18 cellular contexts compared by ENCODE assay signal in the genomic region with DNA sequence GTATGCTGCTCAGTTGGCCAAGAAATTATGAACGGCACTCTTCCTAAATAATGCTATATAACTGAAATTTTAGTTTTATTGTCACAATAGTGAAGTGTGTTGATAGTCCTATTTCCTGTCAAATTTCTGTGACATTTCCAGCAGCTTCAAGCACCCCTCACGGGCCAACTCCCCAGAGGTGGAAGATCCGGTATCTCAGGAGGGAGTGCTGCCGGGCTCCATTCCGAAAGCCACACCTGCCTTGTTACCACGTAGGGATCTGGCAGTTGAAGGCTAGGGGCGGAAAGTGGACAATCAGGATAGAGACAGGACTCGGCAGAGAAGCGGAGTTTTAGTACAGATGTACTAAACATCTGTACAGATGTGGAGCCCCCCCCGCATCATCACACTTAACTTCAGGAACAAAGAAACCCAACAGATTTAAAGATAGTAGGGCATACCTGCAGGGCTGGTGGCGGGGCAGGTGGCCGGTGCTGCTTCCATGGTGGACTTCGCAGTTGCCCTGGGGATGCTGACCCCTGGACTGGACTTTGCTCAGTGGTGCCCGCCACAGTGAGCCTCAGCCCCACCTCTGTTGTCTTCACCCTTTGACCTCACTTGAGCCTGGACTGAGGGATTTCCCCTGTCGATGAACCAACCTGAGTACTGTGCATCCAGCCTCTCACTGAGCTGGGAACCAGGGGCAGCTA. TPM values are rescaled to one million over a fixed set of nuclear protein-coding genes. Genes with fewer than 3 reads are reported as not detected.
DNase-seq lines count a peak whose midpoint lies in the region; ATAC-seq and TF ChIP-seq lines count a peak whose summit lies in the region.
"Had no signal": no experiment of that assay in that cellular context is flagged by ENCODE, and none has a peak within 500 bp of the region (broad histone marks: within the 10 kb centered on the region; RNA-seq: fewer than 3 reads in every experiment).

No MANE protein-coding gene starts in this region.

- POLR2A ChIA-PET in RWPE1 (lab: Yijun Ruan, JAX; ENCODE audit: low non-redundant PET), result no interaction called here

- H3K9ac ChIP-seq in fibroblast of lung (ENCODE audit: insufficient read depth, low read length), result no peak overlapping the region

- H3K36me3 ChIP-seq in fibroblast of lung (ENCODE audit: control insufficient read depth, insufficient read depth, low read length), result no peaks in the 10 kb centered on the region
- H3K36me3 ChIP-seq: vagina, WERI-Rb-1 had no signal

- no peaks in the 10 kb centered on the region for H3K9me3 ChIP-seq in fibroblast of lung (ENCODE audit: control insufficient read depth, insufficient read depth, low read depth, low read length)
- H3K9me3 ChIP-seq: vagina had no signal

- ATAC-seq in HG02970 (IDR thresholded peaks at IDR 0.05; ENCODE audit: low FRiP score, unreplicated experiment), result no peak
- ATAC-seq in GM19463 (IDR thresholded peaks at IDR 0.05; ENCODE audit: unreplicated experiment), result no peak

- H3K4me2 ChIP-seq in fibroblast of lung (ENCODE audit: extremely low read depth, insufficient read depth, low read length), result no peak overlapping the region

- peaks cover 26% of the 10 kb centered on the region for H3K4me1 ChIP-seq in fibroblast of lung (ENCODE audit: control insufficient read depth, extremely low read depth, insufficient read depth, low read length)

- intact Hi-C loops in posterior vena cava (cut with DNase I), result no loop called here

- DNase-seq in activated effector memory CD4-positive, alpha-beta T cell treated with anti-CD3 and anti-CD28 coated beads, Interleukin-2, amount 50 U/mL, for 16 hours, result peak; percentile 39
- no peak for DNase-seq in activated effector memory CD4-positive, alpha-beta T cell treated with Interleukin-2 at 50 U/mL for 16 hours
- DNase-seq in RWPE1 (ENCODE audit: low spot score) (no peak), fibroblast of lung (ENCODE audit: low read depth in 2 of 2) (no peak), posterior vena cava (ENCODE audit: low spot score) (peak; percentile 62), NCI-H748 treated with DMSO at 0.1 percent for 48 hours (lab: John Stamatoyannopoulos, UW) (no peak)
- DNase-seq: activated CD4-positive, alpha-beta memory T cell treated with anti-CD3 and anti-CD28 coated beads for 36 hours; activated T-cell treated with anti-CD3 and anti-CD28 coated beads, Interleukin-2, amount 50 U/mL, for 1 hour; H9; NCI-H2107; NCI-H510A; occipital lobe; T-helper 2 cell; WERI-Rb-1 had no signal

- no peak overlapping the region for H3K4me3 ChIP-seq in fibroblast of lung (replicated peaks in 1 of 4; ENCODE audit: control extremely low read depth in 1 of 4, insufficient read depth in 1 of 4, low read depth in 3 of 4, low read length in 4 of 4)
- H3K4me3 ChIP-seq: vagina had no signal

- no peaks in the 10 kb centered on the region for H4K20me1 ChIP-seq in fibroblast of lung (ENCODE audit: control insufficient read depth, extremely low read depth, insufficient read depth, low read length)

- peaks cover 69% of the 10 kb centered on the region for H3K79me2 ChIP-seq in fibroblast of lung (ENCODE audit: control insufficient read depth, insufficient read depth, low read length)

- CTCF ChIA-PET in RWPE1 (lab: Yijun Ruan, JAX), result no interaction called here

- H3K27ac ChIP-seq in RWPE1, result peak overlapping the region; percentile 78
- H3K27ac ChIP-seq in fibroblast of lung (ENCODE audit: insufficient read depth, low read length), result peak overlapping the region; percentile 28
- H3K27ac ChIP-seq: C4-2B, vagina, WERI-Rb-1 had no signal

- TF ChIP-seq CTCF in RWPE1 (conservative IDR thresholded peaks at IDR 0.05; ENCODE audit: low read depth), result no peak
- no peak for TF ChIP-seq CTCF in fibroblast of lung (conservative IDR thresholded peaks at IDR 0.05 in 1 of 2, IDR thresholded peaks at IDR 0.05 in 1 of 2; ENCODE audit: low read depth in 1 of 2, low read length in 2 of 2)

- H2AFZ ChIP-seq in fibroblast of lung (ENCODE audit: low read length), result no peak overlapping the region

- H3K27me3 ChIP-seq in fibroblast of lung (ENCODE audit: control insufficient read depth, insufficient read depth, low read length), result no peaks in the 10 kb centered on the region
- H3K27me3 ChIP-seq: vagina had no signal

RNA-seq across cellular contexts. Expression of a gene that starts 22.3 kb away (rescaled TPM):
- total RNA-seq in fibroblast of lung (16.4 and 19.2 TPM in 2 replicates), posterior vena cava (10 to 100 TPM; 28.1 to 31.3 TPM)
- polyA plus RNA-seq in fibroblast of lung, result 19.9 and 24.0 TPM in 2 replicates
- polyA plus RNA-seq in fibroblast of lung (2012), result 10.2 and 11.4 TPM in 2 replicates
- 10.2 and 14.3 TPM in 2 replicates for polyA minus RNA-seq in fibroblast of lung (ENCODE audit: low replicate concordance)

Comparison
In these comparisons a context has a peak if more than half of its experiments do, and no peak if none do; other contexts are left out.
1. DNase-seq: peak in activated effector memory CD4-positive, alpha-beta T cell treated with anti-CD3 and anti-CD28 coated beads, Interleukin-2, amount 50 U/mL, for 16 hours (single experiment) and posterior vena cava (single experiment); none in activated effector memory CD4-positive, alpha-beta T cell treated with Interleukin-2 at 50 U/mL for 16 hours (single experiment), RWPE1 (single experiment), fibroblast of lung (0 of 2) and NCI-H748 treated with DMSO at 0.1 percent for 48 hours (single experiment).